In genomic region chr5:43616535-43616934, GRCh38 we compare ENCODE assay signal across 17 cellular contexts. TPM values are rescaled to one million over a fixed set of nuclear protein-coding genes. Genes with fewer than 3 reads are reported as not detected.
A peak's percentile ranks its signal among the peaks of the same experiment; 100 is the strongest.
DNase-seq lines count a peak whose midpoint lies in the region; ATAC-seq and TF ChIP-seq lines count a peak whose summit lies in the region.
"Had no signal": no experiment of that assay in that cellular context is flagged by ENCODE, and none has a peak within 500 bp of the region (broad histone marks: within the 10 kb centered on the region; RNA-seq: fewer than 3 reads in every experiment).

No MANE protein-coding gene starts in this region.

- no peak for TF ChIP-seq POLR2A in sigmoid colon (IDR thresholded peaks at IDR 0.05)

- 70 to 95% methylated on average over 1 of the region's 1 CpG for WGBS in sigmoid colon, 2 donors

- no peaks in the 10 kb centered on the region for H3K9me3 ChIP-seq in left ventricle myocardium inferior (replicated peaks)
- H3K9me3 ChIP-seq in sigmoid colon: no peaks in the 10 kb centered on the region
- H3K9me3 ChIP-seq: BE2C, SJCRH30, tibial nerve had no signal

- TF ChIP-seq EP300 in sigmoid colon (IDR thresholded peaks at IDR 0.05): no peak

- intact Hi-C loops in left ventricle myocardium inferior (cut with micrococcal nuclease) (no loop called here), sigmoid colon (cut with DNase I) (no loop called here)

- peak; percentile 48 for ATAC-seq in omental fat pad (ENCODE audit: low FRiP score)
- ATAC-seq: stimulated activated effector memory CD8-positive, alpha-beta T cell treated with anti-CD3 and anti-CD28 coated beads, Interleukin-12 subunit alpha, Interleukin-12 subunit beta, amount 100 ng/mL, for 72 hours had no signal

- H3K4me1 ChIP-seq in left ventricle myocardium inferior (peaks cover 70% of the 10 kb centered on the region), sigmoid colon (no peaks in the 10 kb centered on the region)
- H3K4me1 ChIP-seq: BE2C, SJCRH30 had no signal

- in situ Hi-C loops in brain microvascular endothelial cell (cut with HindIII; ENCODE audit: low pct_ligation_motif_present, low sequenced_read_pairs): no loop called here

- H3K27me3 ChIP-seq in brain microvascular endothelial cell (replicated peaks) (no peaks in the 10 kb centered on the region), left ventricle myocardium inferior (ENCODE audit: low read depth) (no peaks in the 10 kb centered on the region), sigmoid colon (no peaks in the 10 kb centered on the region)
- H3K27me3 ChIP-seq: BE2C, SJCRH30, tibial nerve had no signal

- peak; percentile 61 for DNase-seq in HuH-7 (ENCODE audit: low spot score)
- peak; percentile 11 for DNase-seq in brain microvascular endothelial cell
- DNase-seq in left ventricle myocardium inferior: no peak
- DNase-seq in omental fat pad (ENCODE audit: low spot score): no peak
- DNase-seq in NCI-H69 (lab: John Stamatoyannopoulos, UW): no peak
- DNase-seq in globus pallidus (ENCODE audit: low spot score): no peak
- no peak for DNase-seq in stimulated activated naive CD4-positive, alpha-beta T cell (lab: John Stamatoyannopoulos, UW)
- no peak for DNase-seq in sigmoid colon
- DNase-seq: activated naive CD8-positive, alpha-beta T cell treated with anti-CD3 and anti-CD28 coated beads, Interleukin-2, amount 10 ng/mL, durations not matched to agents 7 days and 5 days; activated T-cell treated with anti-CD3 and anti-CD28 coated beads, Interleukin-2, amount 50 U/mL, for 1 hour; BE2C; Calu3; NCI-H1694 treated with DMSO at 0.1 percent for 48 hours; NCI-H446 treated with DMSO at 0.1 percent for 48 hours; SJCRH30 had no signal

- no peak for TF ChIP-seq CTCF in brain microvascular endothelial cell (IDR thresholded peaks at IDR 0.05; ENCODE audit: low read depth, low read length, missing control alignments)
- TF ChIP-seq CTCF in left ventricle myocardium inferior (IDR thresholded peaks at IDR 0.05; ENCODE audit: borderline replicate concordance): no peak
- no peak for TF ChIP-seq CTCF in omental fat pad (IDR thresholded peaks at IDR 0.05)
- no peak for TF ChIP-seq CTCF in sigmoid colon (IDR thresholded peaks at IDR 0.05)

- H3K4me3 ChIP-seq in brain microvascular endothelial cell (ENCODE audit: low read depth, low read length) (no peak overlapping the region), left ventricle myocardium inferior (no peak overlapping the region), sigmoid colon (no peak overlapping the region)
- H3K4me3 ChIP-seq: SJCRH30, tibial nerve had no signal

- no peak overlapping the region for H3K27ac ChIP-seq in brain microvascular endothelial cell
- H3K27ac ChIP-seq in left ventricle myocardium inferior (replicated peaks): peak overlapping the region; percentile 66
- H3K27ac ChIP-seq in sigmoid colon: no peak overlapping the region
- H3K27ac ChIP-seq: SJCRH30, tibial nerve had no signal

- H3K36me3 ChIP-seq in brain microvascular endothelial cell (replicated peaks) (peaks cover 7% of the 10 kb centered on the region), left ventricle myocardium inferior (peaks cover 75% of the 10 kb centered on the region), sigmoid colon (peaks cover 6 to 78% (median 23%) of the 10 kb centered on the region in 4 donors)

RNA-seq across cellular contexts. Expression of gene NNT, which starts 13.6 kb away (rescaled TPM):
- total RNA-seq in left ventricle myocardium inferior (656 TPM), omental fat pad (10 to 100 TPM; 47.0 to 68.5 (median 60.8) TPM), sigmoid colon (10 to 100 TPM; 48.5 to 80.3 (median 73.7) TPM)
- 10 to 100 TPM; 15.7 to 28.8 (median 16.8) TPM for polyA plus RNA-seq in sigmoid colon

RNA-seq across cellular contexts. Expression of gene PAIP1, which starts 59.7 kb away (rescaled TPM):
- total RNA-seq in left ventricle myocardium inferior: 129 TPM
- 10 to 100 TPM; 75.2 to 99.5 (median 79.3) TPM for total RNA-seq in omental fat pad
- 100 to 1,000 TPM in 3 of 4 donors, 10 to 100 TPM in 1; 89.9 to 123 (median 112) TPM for total RNA-seq in sigmoid colon
- polyA plus RNA-seq in sigmoid colon: 10 to 100 TPM; 37.9 to 67.3 (median 55.0) TPM

Comparison
In these comparisons a context has a peak if more than half of its experiments do, and no peak if none do; other contexts are left out.
1. DNase-seq: peak in HuH-7 (single experiment) and brain microvascular endothelial cell (single experiment); none in left ventricle myocardium inferior (single experiment), omental fat pad (single experiment), NCI-H69 (single experiment), globus pallidus (single experiment), stimulated activated naive CD4-positive, alpha-beta T cell (0 of 6) and sigmoid colon (single experiment).